ENCODE assay signal across 11 cellular contexts in the genomic region with DNA sequence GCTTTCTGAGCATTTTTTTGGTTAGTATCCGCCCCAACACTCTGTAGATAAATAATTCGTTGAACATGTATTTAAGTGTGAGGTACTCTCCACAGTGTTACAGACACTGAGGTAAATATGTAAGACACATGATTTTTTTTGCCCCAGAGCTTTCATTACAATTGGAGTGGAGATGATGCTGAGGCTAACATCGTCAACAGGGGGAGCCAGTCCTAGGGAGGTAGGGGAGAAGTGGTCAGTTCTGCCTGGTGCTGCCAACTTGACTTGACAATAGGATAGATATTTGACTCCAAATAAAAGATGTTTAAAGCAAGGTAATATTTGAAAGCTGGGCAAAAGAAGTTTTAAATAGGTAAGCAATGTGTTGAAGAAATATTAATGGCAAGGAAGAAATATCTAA.
DNase-seq lines count a peak whose midpoint lies in the region; ATAC-seq and TF ChIP-seq lines count a peak whose summit lies in the region.
"Had no signal": no experiment of that assay in that cellular context is flagged by ENCODE, and none has a peak within 500 bp of the region (broad histone marks: within the 10 kb centered on the region; RNA-seq: fewer than 3 reads in every experiment).

No MANE protein-coding gene starts in this region.

- H3K4me2 ChIP-seq in MM.1S (ENCODE audit: low read depth, low read length) = no peak overlapping the region

- TF ChIP-seq CTCF in MM.1S (IDR thresholded peaks at IDR 0.05; ENCODE audit: low read length) (peak; percentile 29), WTC11 (IDR thresholded peaks at IDR 0.05) (no peak), testis (IDR thresholded peaks at IDR 0.05) (peak in 1 of 3 experiments; percentile 24), lower leg skin (IDR thresholded peaks at IDR 0.05) (no peak)

- H3K9ac ChIP-seq in MM.1S (ENCODE audit: low read length) = no peak overlapping the region

- TF ChIP-seq POLR2A in testis (IDR thresholded peaks at IDR 0.05) = no peak
- no peak for TF ChIP-seq POLR2A in lower leg skin (IDR thresholded peaks at IDR 0.05)

- H3K36me3 ChIP-seq in MM.1S (replicated peaks; ENCODE audit: insufficient read depth, low read length) (no peaks in the 10 kb centered on the region), testis (ENCODE audit: low read depth, missing control alignments) (no peaks in the 10 kb centered on the region)
- H3K36me3 ChIP-seq: transverse colon had no signal

- ATAC-seq in WTC11 = peak; percentile 84
- ATAC-seq: activated T-helper 17 cell treated with anti-CD3 and anti-CD28 coated beads, Interleukin-2, amount 50 U/mL, for 72 hours had no signal

- H3K79me2 ChIP-seq in MM.1S (ENCODE audit: low read length) = no peaks in the 10 kb centered on the region

- H4K20me1 ChIP-seq in MM.1S (ENCODE audit: insufficient read depth, low read length) = no peaks in the 10 kb centered on the region

- H3K4me1 Mint-ChIP-seq in WTC11 = no peaks in the 10 kb centered on the region
- H3K4me1 Mint-ChIP-seq: activated T-helper 17 cell treated with anti-CD3 and anti-CD28 coated beads, Interleukin-2, amount 50 U/mL, for 72 hours had no signal

- H3F3A ChIP-seq in MM.1S (ENCODE audit: insufficient read depth, low read length) = no peaks in the 10 kb centered on the region

- H3K27ac ChIP-seq in MM.1S (ENCODE audit: low read length) (no peak overlapping the region), testis (no peak overlapping the region)
- H3K27ac ChIP-seq: transverse colon had no signal

- no peaks in the 10 kb centered on the region for H3K4me1 ChIP-seq in MM.1S (ENCODE audit: low read length)
- no peaks in the 10 kb centered on the region for H3K4me1 ChIP-seq in testis
- H3K4me1 ChIP-seq: transverse colon had no signal

- H3K27me3 ChIP-seq in MM.1S (replicated peaks; ENCODE audit: insufficient read depth, low read length) (no peaks in the 10 kb centered on the region), testis (no peaks in the 10 kb centered on the region)
- H3K27me3 ChIP-seq: transverse colon had no signal

- CTCF ChIA-PET in WTC11 (lab: Charles Lee) = interaction anchor here (0.6 to 1.2 kb wide), 12 partner anchors 9 to 890 kb away, joined by 3 to 6 read pairs (median 3); a partner anchor contains a TSS

- POLR2A ChIA-PET in WTC11 (lab: Charles Lee) = no interaction called here

- intact Hi-C loops in testis (cut with DNase I; ENCODE audit: low total_unique reads) = no loop called here
- intact Hi-C loops in lower leg skin (cut with DNase I; ENCODE audit: low total_unique reads) = no loop called here

- H3K4me3 ChIP-seq in MM.1S (ENCODE audit: low read length) (no peak overlapping the region), testis (no peak overlapping the region), lower leg skin (ENCODE audit: low read depth, poor library complexity, severe bottlenecking) (no peak overlapping the region)
- H3K4me3 ChIP-seq: transverse colon had no signal

- H3K27me3 Mint-ChIP-seq in WTC11 (ENCODE audit: low read depth) = no peaks in the 10 kb centered on the region
- H3K27me3 Mint-ChIP-seq: activated T-helper 17 cell treated with anti-CD3 and anti-CD28 coated beads, Interleukin-2, amount 50 U/mL, for 72 hours had no signal

- 39 to 43% methylated on average over 3 of the region's 3 CpGs for WGBS in testis, 2 donors
- WGBS in lower leg skin, 2 donors = 44 to 56% methylated on average over 3 of the region's 3 CpGs

- no peak overlapping the region for H3K27ac Mint-ChIP-seq in WTC11
- H3K27ac Mint-ChIP-seq: activated T-helper 17 cell treated with anti-CD3 and anti-CD28 coated beads, Interleukin-2, amount 50 U/mL, for 72 hours had no signal

- H3K36me3 Mint-ChIP-seq in WTC11 = no peaks in the 10 kb centered on the region

- no peak overlapping the region for H2AFZ ChIP-seq in MM.1S (ENCODE audit: low read length)

- H3K9me3 Mint-ChIP-seq in WTC11 = no peaks in the 10 kb centered on the region
- H3K9me3 Mint-ChIP-seq: activated T-helper 17 cell treated with anti-CD3 and anti-CD28 coated beads, Interleukin-2, amount 50 U/mL, for 72 hours had no signal

- no peaks in the 10 kb centered on the region for H3K9me2 ChIP-seq in MM.1S (replicated peaks; ENCODE audit: insufficient read depth, low read length)

- H3K9me3 ChIP-seq in MM.1S (replicated peaks; ENCODE audit: insufficient read depth, low read length) (no peaks in the 10 kb centered on the region), testis (no peaks in the 10 kb centered on the region)
- H3K9me3 ChIP-seq: transverse colon had no signal

- DNase-seq in NCI-H82 (lab: John Stamatoyannopoulos, UW) (peak; percentile 48), NCI-H82 treated with DMSO at 0.1 percent for 48 hours (lab: John Stamatoyannopoulos, UW; ENCODE audit: unreplicated experiment) (no peak), MM.1S (no peak), WTC11 (ENCODE audit: low spot score) (peak; percentile 38), testis (peak; percentile 43), lower leg skin (ENCODE audit: low spot score in 2 of 2) (no peak), NCI-H774 (lab: John Stamatoyannopoulos, UW) (no peak)
- no peak for DNase-seq in stimulated activated CD4-positive, alpha-beta T cell treated with anti-CD3 and anti-CD28 coated beads, Interleukin-4, amount 100 ng/mL, for 4 hours
- DNase-seq: activated CD4-positive, CD25-positive, alpha-beta regulatory T cell treated with anti-CD3 and anti-CD28 coated beads, Interleukin-2, amount 50 U/mL, for 72 hours; transverse colon had no signal

- no peak overlapping the region for H3K4me3 Mint-ChIP-seq in WTC11
- H3K4me3 Mint-ChIP-seq: activated T-helper 17 cell treated with anti-CD3 and anti-CD28 coated beads, Interleukin-2, amount 50 U/mL, for 72 hours had no signal

TF ChIP-seq in WTC11, 78 proteins besides CTCF, POLR2A, EP300 and RAD21 (continues in another document):
- TF ChIP-seq, protein P1, sequence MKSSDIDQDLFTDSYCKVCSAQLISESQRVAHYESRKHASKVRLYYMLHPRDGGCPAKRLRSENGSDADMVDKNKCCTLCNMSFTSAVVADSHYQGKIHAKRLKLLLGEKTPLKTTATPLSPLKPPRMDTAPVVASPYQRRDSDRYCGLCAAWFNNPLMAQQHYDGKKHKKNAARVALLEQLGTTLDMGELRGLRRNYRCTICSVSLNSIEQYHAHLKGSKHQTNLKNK (CRISPR knock-in tag; IDR thresholded peaks at IDR 0.05) = no peak
- TF ChIP-seq ZNF396 (CRISPR knock-in tag; IDR thresholded peaks at IDR 0.05; ENCODE audit: borderline replicate concordance) (no peak), NR2C2 (CRISPR knock-in tag; IDR thresholded peaks at IDR 0.05) (no peak), ZNF138 (CRISPR knock-in tag; conservative IDR thresholded peaks at IDR 0.05) (no peak), ZNF671 (CRISPR knock-in tag; IDR thresholded peaks at IDR 0.05) (no peak), RORB (CRISPR knock-in tag; IDR thresholded peaks at IDR 0.05) (no peak)
- TF ChIP-seq, protein P2, sequence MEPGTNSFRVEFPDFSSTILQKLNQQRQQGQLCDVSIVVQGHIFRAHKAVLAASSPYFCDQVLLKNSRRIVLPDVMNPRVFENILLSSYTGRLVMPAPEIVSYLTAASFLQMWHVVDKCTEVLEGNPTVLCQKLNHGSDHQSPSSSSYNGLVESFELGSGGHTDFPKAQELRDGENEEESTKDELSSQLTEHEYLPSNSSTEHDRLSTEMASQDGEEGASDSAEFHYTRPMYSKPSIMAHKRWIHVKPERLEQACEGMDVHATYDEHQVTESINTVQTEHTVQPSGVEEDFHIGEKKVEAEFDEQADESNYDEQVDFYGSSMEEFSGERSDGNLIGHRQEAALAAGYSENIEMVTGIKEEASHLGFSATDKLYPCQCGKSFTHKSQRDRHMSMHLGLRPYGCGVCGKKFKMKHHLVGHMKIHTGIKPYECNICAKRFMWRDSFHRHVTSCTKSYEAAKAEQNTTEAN (CRISPR knock-in tag; IDR thresholded peaks at IDR 0.05) = no peak
- TF ChIP-seq, protein P3, sequence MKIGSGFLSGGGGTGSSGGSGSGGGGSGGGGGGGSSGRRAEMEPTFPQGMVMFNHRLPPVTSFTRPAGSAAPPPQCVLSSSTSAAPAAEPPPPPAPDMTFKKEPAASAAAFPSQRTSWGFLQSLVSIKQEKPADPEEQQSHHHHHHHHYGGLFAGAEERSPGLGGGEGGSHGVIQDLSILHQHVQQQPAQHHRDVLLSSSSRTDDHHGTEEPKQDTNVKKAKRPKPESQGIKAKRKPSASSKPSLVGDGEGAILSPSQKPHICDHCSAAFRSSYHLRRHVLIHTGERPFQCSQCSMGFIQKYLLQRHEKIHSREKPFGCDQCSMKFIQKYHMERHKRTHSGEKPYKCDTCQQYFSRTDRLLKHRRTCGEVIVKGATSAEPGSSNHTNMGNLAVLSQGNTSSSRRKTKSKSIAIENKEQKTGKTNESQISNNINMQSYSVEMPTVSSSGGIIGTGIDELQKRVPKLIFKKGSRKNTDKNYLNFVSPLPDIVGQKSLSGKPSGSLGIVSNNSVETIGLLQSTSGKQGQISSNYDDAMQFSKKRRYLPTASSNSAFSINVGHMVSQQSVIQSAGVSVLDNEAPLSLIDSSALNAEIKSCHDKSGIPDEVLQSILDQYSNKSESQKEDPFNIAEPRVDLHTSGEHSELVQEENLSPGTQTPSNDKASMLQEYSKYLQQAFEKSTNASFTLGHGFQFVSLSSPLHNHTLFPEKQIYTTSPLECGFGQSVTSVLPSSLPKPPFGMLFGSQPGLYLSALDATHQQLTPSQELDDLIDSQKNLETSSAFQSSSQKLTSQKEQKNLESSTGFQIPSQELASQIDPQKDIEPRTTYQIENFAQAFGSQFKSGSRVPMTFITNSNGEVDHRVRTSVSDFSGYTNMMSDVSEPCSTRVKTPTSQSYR (CRISPR knock-in tag; IDR thresholded peaks at IDR 0.05) = no peak
- TF ChIP-seq, protein P4, sequence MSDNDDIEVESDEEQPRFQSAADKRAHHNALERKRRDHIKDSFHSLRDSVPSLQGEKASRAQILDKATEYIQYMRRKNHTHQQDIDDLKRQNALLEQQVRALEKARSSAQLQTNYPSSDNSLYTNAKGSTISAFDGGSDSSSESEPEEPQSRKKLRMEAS (CRISPR knock-in tag; IDR thresholded peaks at IDR 0.05) = no peak
- TF ChIP-seq, protein P5, sequence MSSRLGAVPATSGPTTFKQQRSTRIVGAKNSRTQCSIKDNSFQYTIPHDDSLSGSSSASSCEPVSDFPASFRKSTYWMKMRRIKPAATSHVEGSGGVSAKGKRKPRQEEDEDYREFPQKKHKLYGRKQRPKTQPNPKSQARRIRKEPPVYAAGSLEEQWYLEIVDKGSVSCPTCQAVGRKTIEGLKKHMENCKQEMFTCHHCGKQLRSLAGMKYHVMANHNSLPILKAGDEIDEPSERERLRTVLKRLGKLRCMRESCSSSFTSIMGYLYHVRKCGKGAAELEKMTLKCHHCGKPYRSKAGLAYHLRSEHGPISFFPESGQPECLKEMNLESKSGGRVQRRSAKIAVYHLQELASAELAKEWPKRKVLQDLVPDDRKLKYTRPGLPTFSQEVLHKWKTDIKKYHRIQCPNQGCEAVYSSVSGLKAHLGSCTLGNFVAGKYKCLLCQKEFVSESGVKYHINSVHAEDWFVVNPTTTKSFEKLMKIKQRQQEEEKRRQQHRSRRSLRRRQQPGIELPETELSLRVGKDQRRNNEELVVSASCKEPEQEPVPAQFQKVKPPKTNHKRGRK (CRISPR knock-in tag; IDR thresholded peaks at IDR 0.05; ENCODE audit: borderline replicate concordance) = no peak

Comparison
In these comparisons a context has a peak if more than half of its experiments do, and no peak if none do; other contexts are left out.
1. DNase-seq: peak in NCI-H82 (single experiment), WTC11 (single experiment) and testis (single experiment); none in NCI-H82 treated with DMSO at 0.1 percent for 48 hours (single experiment), MM.1S (single experiment), lower leg skin (0 of 2), stimulated activated CD4-positive, alpha-beta T cell treated with anti-CD3 and anti-CD28 coated beads, Interleukin-4, amount 100 ng/mL, for 4 hours (0 of 2) and NCI-H774 (single experiment).